Comparison of ENCODE assay signal across 1 cellular context in the genomic region with DNA sequence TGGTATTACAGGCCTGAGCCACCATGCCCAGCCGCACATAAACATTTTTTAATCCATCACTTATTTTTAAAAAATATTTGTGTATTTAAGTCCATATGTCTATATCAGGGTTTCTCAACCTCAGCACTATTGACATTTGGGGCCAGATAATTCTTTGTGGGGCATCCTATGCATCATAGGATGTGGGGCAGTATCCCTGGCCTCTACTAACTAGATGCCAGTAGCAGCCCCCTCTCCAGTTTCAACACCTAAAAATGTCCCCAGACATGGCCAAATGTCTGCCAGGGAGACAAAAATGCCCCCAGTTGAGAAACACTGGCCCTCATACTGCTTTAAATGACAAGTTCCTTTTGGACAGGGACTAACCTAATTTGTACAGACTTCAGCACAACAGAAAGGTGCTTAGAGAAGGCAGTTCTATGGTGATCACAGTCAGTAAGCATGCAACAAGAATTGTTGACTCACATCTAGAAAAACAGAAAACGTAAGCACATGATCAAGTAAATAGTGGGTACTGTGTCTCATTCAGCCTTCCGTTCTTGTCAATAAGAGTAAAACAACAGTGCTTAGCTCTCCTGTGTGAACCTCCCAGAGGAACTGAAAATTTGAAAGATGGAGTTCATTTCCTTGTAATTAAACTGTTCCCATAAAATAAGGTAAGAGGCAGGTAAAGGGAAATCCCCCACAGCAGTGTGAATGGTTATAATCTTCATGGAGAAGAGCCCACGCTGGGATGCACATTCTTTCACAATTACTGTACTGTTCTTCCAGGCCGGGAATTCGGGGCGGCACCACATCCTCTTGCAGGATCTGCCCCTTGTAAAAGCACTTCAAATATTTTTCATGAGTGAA.
TF ChIP-seq lines count a peak whose summit lies in the region.

No MANE protein-coding gene starts in this region.

TF ChIP-seq in HEK293, 187 proteins besides CTCF, POLR2A, EP300 and RAD21 (continued from another document):
- no peak for TF ChIP-seq PRDM6 (tag by site-specific recombination; IDR thresholded peaks at IDR 0.05)
- peak; percentile 72 for TF ChIP-seq SCRT2 (tag by site-specific recombination; IDR thresholded peaks at IDR 0.05)
- TF ChIP-seq BCL11B (tag by site-specific recombination; IDR thresholded peaks at IDR 0.05; ENCODE audit: low read depth): no peak
- TF ChIP-seq, protein P1, sequence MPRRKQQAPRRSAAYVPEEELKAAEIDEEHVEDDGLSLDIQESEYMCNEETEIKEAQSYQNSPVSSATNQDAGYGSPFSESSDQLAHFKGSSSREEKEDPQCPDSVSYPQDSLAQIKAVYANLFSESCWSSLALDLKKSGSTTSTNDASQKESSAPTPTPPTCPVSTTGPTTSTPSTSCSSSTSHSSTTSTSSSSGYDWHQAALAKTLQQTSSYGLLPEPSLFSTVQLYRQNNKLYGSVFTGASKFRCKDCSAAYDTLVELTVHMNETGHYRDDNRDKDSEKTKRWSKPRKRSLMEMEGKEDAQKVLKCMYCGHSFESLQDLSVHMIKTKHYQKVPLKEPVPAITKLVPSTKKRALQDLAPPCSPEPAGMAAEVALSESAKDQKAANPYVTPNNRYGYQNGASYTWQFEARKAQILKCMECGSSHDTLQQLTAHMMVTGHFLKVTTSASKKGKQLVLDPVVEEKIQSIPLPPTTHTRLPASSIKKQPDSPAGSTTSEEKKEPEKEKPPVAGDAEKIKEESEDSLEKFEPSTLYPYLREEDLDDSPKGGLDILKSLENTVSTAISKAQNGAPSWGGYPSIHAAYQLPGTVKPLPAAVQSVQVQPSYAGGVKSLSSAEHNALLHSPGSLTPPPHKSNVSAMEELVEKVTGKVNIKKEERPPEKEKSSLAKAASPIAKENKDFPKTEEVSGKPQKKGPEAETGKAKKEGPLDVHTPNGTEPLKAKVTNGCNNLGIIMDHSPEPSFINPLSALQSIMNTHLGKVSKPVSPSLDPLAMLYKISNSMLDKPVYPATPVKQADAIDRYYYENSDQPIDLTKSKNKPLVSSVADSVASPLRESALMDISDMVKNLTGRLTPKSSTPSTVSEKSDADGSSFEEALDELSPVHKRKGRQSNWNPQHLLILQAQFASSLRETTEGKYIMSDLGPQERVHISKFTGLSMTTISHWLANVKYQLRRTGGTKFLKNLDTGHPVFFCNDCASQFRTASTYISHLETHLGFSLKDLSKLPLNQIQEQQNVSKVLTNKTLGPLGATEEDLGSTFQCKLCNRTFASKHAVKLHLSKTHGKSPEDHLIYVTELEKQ (tag by site-specific recombination; IDR thresholded peaks at IDR 0.05; ENCODE audit: borderline replicate concordance): no peak
- TF ChIP-seq, protein P2, sequence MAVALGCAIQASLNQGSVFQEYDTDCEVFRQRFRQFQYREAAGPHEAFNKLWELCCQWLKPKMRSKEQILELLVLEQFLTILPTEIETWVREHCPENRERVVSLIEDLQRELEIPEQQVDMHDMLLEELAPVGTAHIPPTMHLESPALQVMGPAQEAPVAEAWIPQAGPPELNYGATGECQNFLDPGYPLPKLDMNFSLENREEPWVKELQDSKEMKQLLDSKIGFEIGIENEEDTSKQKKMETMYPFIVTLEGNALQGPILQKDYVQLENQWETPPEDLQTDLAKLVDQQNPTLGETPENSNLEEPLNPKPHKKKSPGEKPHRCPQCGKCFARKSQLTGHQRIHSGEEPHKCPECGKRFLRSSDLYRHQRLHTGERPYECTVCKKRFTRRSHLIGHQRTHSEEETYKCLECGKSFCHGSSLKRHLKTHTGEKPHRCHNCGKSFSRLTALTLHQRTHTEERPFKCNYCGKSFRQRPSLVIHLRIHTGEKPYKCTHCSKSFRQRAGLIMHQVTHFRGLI (tag by site-specific recombination; IDR thresholded peaks at IDR 0.05): no peak
- TF ChIP-seq ZNF473 (tag by site-specific recombination; IDR thresholded peaks at IDR 0.05): no peak
- no peak for TF ChIP-seq MZF1 (tag by site-specific recombination; IDR thresholded peaks at IDR 0.05; ENCODE audit: borderline replicate concordance)
